Comparison of ENCODE assay signal across 8 cellular contexts in the genomic region with DNA sequence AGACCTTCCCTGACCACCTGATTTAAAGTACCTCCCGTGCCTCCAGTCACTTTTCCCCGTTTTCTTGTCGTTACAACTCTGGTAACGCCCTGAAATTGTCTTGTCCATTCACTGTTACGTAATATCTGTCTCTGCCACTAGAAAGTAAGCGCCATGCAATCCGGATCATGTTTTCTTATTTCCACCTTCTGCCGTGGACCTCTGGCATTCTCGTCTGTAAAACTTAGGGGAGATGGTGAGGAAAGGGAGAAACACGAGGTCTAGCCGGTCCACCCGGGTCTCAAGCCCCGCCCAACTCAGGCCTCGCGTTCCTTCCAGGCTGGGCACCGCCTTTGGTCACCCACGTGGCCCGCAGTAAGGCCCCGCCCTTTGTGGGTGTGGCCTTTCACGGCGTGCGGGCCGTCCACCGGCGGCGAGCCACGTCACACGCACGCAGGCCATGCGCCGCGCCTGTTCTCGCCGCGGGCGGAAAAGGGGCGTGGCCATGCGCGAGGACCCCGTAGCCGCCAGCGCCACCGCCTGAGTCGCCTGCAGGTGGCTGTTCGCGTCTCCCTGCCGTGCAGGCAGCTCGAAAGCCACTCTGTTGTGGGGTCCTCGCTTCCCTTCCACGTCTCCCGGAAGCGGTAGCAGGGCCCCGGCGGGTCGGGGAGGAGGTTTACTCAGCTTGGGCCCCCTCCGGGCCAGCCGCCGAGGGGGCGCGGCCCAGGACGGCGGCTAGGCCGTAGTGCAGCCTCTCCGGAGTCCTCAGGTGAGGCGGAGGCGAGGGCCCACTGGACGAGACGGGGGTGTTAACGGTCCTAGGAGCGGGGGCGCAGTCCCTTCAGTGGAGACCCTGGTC. TPM values are rescaled to one million over a fixed set of nuclear protein-coding genes. Genes with fewer than 3 reads are reported as not detected.
DNase-seq lines count a peak whose midpoint lies in the region; ATAC-seq and TF ChIP-seq lines count a peak whose summit lies in the region.

A gene with protein sequence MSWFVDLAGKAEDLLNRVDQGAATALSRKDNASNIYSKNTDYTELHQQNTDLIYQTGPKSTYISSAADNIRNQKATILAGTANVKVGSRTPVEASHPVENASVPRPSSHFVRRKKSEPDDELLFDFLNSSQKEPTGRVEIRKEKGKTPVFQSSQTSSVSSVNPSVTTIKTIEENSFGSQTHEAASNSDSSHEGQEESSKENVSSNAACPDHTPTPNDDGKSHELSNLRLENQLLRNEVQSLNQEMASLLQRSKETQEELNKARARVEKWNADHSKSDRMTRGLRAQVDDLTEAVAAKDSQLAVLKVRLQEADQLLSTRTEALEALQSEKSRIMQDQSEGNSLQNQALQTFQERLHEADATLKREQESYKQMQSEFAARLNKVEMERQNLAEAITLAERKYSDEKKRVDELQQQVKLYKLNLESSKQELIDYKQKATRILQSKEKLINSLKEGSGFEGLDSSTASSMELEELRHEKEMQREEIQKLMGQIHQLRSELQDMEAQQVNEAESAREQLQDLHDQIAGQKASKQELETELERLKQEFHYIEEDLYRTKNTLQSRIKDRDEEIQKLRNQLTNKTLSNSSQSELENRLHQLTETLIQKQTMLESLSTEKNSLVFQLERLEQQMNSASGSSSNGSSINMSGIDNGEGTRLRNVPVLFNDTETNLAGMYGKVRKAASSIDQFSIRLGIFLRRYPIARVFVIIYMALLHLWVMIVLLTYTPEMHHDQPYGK (plus strand): TSS at position 597 of the 838 bp plus-strand sequence. CDS start 3,133 bp downstream, outside the sequence.

- H3K27me3 ChIP-seq in H9 (ENCODE audit: insufficient read depth, low read length): no peaks in the 10 kb centered on the region
- H3K27me3 ChIP-seq in MG63: no peaks in the 10 kb centered on the region

- H2AFZ ChIP-seq in H9 (ENCODE audit: low read length): no peak within 1 kb of the TSS

- H3K27ac Mint-ChIP-seq in H9: peak within 1 kb of the TSS; percentile 87 to 96 (median 93)
- peak within 1 kb of the TSS; percentile 92 to 98 for H3K27ac Mint-ChIP-seq in natural killer cell treated with Interleukin-12 subunit alpha and Interleukin-12 subunit beta and Interleukin-15 and Interleukin-18, amount 100 ng/mL, for 72 hours

- H3K36me3 ChIP-seq in MG63: peaks cover 11% of the 10 kb centered on the region

- peaks cover 16 to 23% of the 10 kb centered on the region in 2 experiments for H3K9me3 Mint-ChIP-seq in H9
- peaks cover 3% of the 10 kb centered on the region for H3K9me3 Mint-ChIP-seq in natural killer cell treated with Interleukin-12 subunit alpha and Interleukin-12 subunit beta and Interleukin-15 and Interleukin-18, amount 100 ng/mL, for 72 hours

- H2BK12ac ChIP-seq in H9 (ENCODE audit: insufficient read length, low read depth, low read length): no peak within 1 kb of the TSS

- peak within 1 kb of the TSS; percentile 97 for H3K4me3 Mint-ChIP-seq in H9
- peak within 1 kb of the TSS; percentile 97 for H3K4me3 Mint-ChIP-seq in natural killer cell treated with Interleukin-12 subunit alpha and Interleukin-12 subunit beta and Interleukin-15 and Interleukin-18, amount 100 ng/mL, for 72 hours

- H3K36me3 Mint-ChIP-seq in H9 (ENCODE audit: insufficient read depth in 1 of 3, low read depth in 3 of 3): peaks cover 6 to 20% (median 20%) of the 10 kb centered on the region in 3 experiments
- H3K36me3 Mint-ChIP-seq in natural killer cell treated with Interleukin-12 subunit alpha and Interleukin-12 subunit beta and Interleukin-15 and Interleukin-18, amount 100 ng/mL, for 72 hours: peaks cover 34% of the 10 kb centered on the region

- no peak within 1 kb of the TSS for H4K91ac ChIP-seq in H9 (ENCODE audit: insufficient read length, low read depth, low read length)

- H3K27ac ChIP-seq in H9 (ENCODE audit: insufficient read length, low read depth, low read length): no peak within 1 kb of the TSS

- no peak within 1 kb of the TSS for H3K56ac ChIP-seq in H9 (ENCODE audit: insufficient read length, low read depth, low read length)

- no peaks in the 10 kb centered on the region for H4K20me1 ChIP-seq in H9 (ENCODE audit: control insufficient read depth, insufficient read depth, insufficient read length)

- peak within 1 kb of the TSS; percentile 80 for H3K9ac ChIP-seq in H9 (ENCODE audit: extremely low read depth, insufficient read length, low read length)

- H4K5ac ChIP-seq in H9 (ENCODE audit: insufficient read length, low read depth, low read length): no peak within 1 kb of the TSS

- peak; percentile 99 for DNase-seq in ELR (ENCODE audit: low read depth)
- DNase-seq in H9: peak; percentile 98
- DNase-seq in MG63: peak; percentile 93
- peak; percentile 78 for DNase-seq in SHP77 treated with DMSO at 0.1 percent for 48 hours (lab: John Stamatoyannopoulos, UW)
- DNase-seq in activated effector memory CD4-positive, alpha-beta T cell treated with anti-CD3 and anti-CD28 coated beads, Interleukin-2, amount 50 U/mL, for 16 hours: peak; percentile 99
- peak; percentile 99 for DNase-seq in fibroblast of pulmonary artery (ENCODE audit: low read depth)
- peak; percentile 99 for DNase-seq in natural killer cell treated with Interleukin-12 subunit alpha and Interleukin-12 subunit beta and Interleukin-15 and Interleukin-18, amount 100 ng/mL, for 72 hours (ENCODE audit: low spot score)
- DNase-seq in stimulated activated naive CD8-positive, alpha-beta T cell treated with anti-CD3 and anti-CD28 coated beads, Interleukin-15, Interleukin-2, amounts not matched to agents 100 U/mL and 50 U/mL, for 24 hours: peak; percentile 98

- no peak within 1 kb of the TSS for H2AK5ac ChIP-seq in H9 (ENCODE audit: insufficient read length, low read length)

- H3K79me2 ChIP-seq in H9 (ENCODE audit: insufficient read depth, low read length): no peaks in the 10 kb centered on the region; the same call in 1 of the 2 replicates

- H3K23me2 ChIP-seq in H9 (ENCODE audit: insufficient read length, low read depth, low read length, poor library complexity, severe bottlenecking): no peaks in the 10 kb centered on the region

- H3K14ac ChIP-seq in H9 (ENCODE audit: insufficient read depth, low read length): peak within 1 kb of the TSS; percentile 22

- no peak within 1 kb of the TSS for H3T11ph ChIP-seq in H9 (ENCODE audit: low read length)

- H3K23ac ChIP-seq in H9 (ENCODE audit: insufficient read length, low read depth, low read length): no peak within 1 kb of the TSS

- no peak within 1 kb of the TSS for H3K4ac ChIP-seq in H9 (ENCODE audit: low read depth, low read length)

- no peaks in the 10 kb centered on the region for H3K79me1 ChIP-seq in H9 (ENCODE audit: insufficient read depth, low read depth, low read length, poor library complexity, severe bottlenecking)

- H3K27me3 Mint-ChIP-seq in H9 (ENCODE audit: low read depth): peaks cover 5% of the 10 kb centered on the region
- peaks cover 0 to 8% of the 10 kb centered on the region in 2 donors for H3K27me3 Mint-ChIP-seq in natural killer cell treated with Interleukin-12 subunit alpha and Interleukin-12 subunit beta and Interleukin-15 and Interleukin-18, amount 100 ng/mL, for 72 hours

- peak within 1 kb of the TSS; percentile 88 for H3K4me2 ChIP-seq in H9 (ENCODE audit: insufficient read depth, insufficient read length, low read length)

- H3K9me3 ChIP-seq in H9 (ENCODE audit: control insufficient read depth, low read depth, low read length) (no peaks in the 10 kb centered on the region), MG63 (peaks cover 4% of the 10 kb centered on the region; the same call in 1 of the 2 replicates)

- no peaks in the 10 kb centered on the region for H3K4me1 ChIP-seq in H9 (ENCODE audit: insufficient read depth, low read length)

- H3K18ac ChIP-seq in H9 (ENCODE audit: insufficient read length, low read depth, low read length): peak within 1 kb of the TSS; percentile 23

- no peak within 1 kb of the TSS for H2BK5ac ChIP-seq in H9 (ENCODE audit: insufficient read length, low read length)

- WGBS in H9 (ENCODE audit: extremely low coverage, insufficient read length, low lambda C conversion rate): no CpG with 5 or more reads among the region's 71 CpGs

- H2BK120ac ChIP-seq in H9 (ENCODE audit: low read depth, low read length, poor library complexity, severe bottlenecking): no peak within 1 kb of the TSS

- peaks cover 14 to 19% of the 10 kb centered on the region in 2 experiments for H3K4me1 Mint-ChIP-seq in H9
- peaks cover 24 to 25% of the 10 kb centered on the region in 2 donors for H3K4me1 Mint-ChIP-seq in natural killer cell treated with Interleukin-12 subunit alpha and Interleukin-12 subunit beta and Interleukin-15 and Interleukin-18, amount 100 ng/mL, for 72 hours (ENCODE audit: low read depth in 2 of 2)

- H2BK20ac ChIP-seq in H9 (ENCODE audit: low read depth, low read length, poor library complexity, severe bottlenecking): no peak within 1 kb of the TSS

- no peak within 1 kb of the TSS for H4K8ac ChIP-seq in H9 (replicated peaks; ENCODE audit: insufficient read length, low read depth, low read length)

- H2BK15ac ChIP-seq in H9 (ENCODE audit: low read depth, low read length): no peak within 1 kb of the TSS

- H3K4me3 ChIP-seq in MG63 (peak within 1 kb of the TSS; percentile 87), fibroblast of pulmonary artery (replicated peaks; ENCODE audit: low read depth, low read length) (peak within 1 kb of the TSS; percentile 99)

- peak; percentile 97 to 98 for ATAC-seq in natural killer cell treated with Interleukin-12 subunit alpha and Interleukin-12 subunit beta and Interleukin-15 and Interleukin-18, amount 100 ng/mL, for 72 hours
- ATAC-seq in stimulated activated naive CD8-positive, alpha-beta T cell treated with anti-CD3 and anti-CD28 coated beads, Interleukin-15, Interleukin-2, amounts not matched to agents 100 U/mL and 50 U/mL, for 24 hours: peak; percentile 97

- TF ChIP-seq CTCF in H9 (conservative IDR thresholded peaks at IDR 0.05): no peak
- no peak for TF ChIP-seq CTCF in fibroblast of pulmonary artery (IDR thresholded peaks at IDR 0.05; ENCODE audit: low read length, missing control alignments)

RNA-seq across cellular contexts. Expression of the gene that starts here (rescaled TPM):
- total RNA-seq in H9 (2021): 23.9 and 25.4 TPM in 2 replicates
- 9.1 and 14.2 TPM in 2 replicates for total RNA-seq in MG63 (2014; rRNA removed; shearing (Covaris generic); ENCODE audit: low replicate concordance)
- 10 to 100 TPM; 21.0 to 24.2 TPM for total RNA-seq in natural killer cell treated with Interleukin-12 subunit alpha and Interleukin-12 subunit beta and Interleukin-15 and Interleukin-18, amount 100 ng/mL, for 72 hours
